17 cellular contexts compared by ENCODE assay signal in the genomic region with DNA sequence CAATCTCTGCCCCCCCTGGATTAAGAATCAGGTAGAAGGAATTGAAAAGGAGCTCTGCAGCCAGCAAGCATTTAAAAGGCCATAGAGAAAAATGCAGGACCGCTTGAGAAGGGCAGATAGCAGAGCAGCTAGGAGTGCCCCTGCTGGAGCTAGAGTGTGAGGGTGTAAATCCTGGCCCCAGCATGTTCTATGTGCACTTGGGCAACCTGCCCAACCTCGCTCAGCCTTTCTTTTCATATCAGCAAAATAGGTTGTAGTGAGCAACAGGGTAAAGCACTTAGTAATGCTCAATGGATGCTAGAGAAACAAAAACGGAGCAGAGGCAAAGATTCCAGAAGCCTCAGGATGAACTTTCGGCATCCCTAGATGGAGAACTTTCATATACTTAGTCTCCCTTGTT. TPM values are rescaled to one million over a fixed set of nuclear protein-coding genes. Genes with fewer than 3 reads are reported as not detected.
DNase-seq lines count a peak whose midpoint lies in the region; TF ChIP-seq lines count a peak whose summit lies in the region.
"Had no signal": no experiment of that assay in that cellular context is flagged by ENCODE, and none has a peak within 500 bp of the region (broad histone marks: within the 10 kb centered on the region; RNA-seq: fewer than 3 reads in every experiment).

No MANE protein-coding gene starts in this region.

- H3K4me3 ChIP-seq in H7 (ENCODE audit: insufficient read depth, low read depth, low read length) = no peak overlapping the region
- H3K4me3 ChIP-seq in prostate gland = no peak overlapping the region

- no peaks in the 10 kb centered on the region for H3K9me3 ChIP-seq in prostate gland
- H3K9me3 ChIP-seq: Caco-2 had no signal

- intact Hi-C loops in prostate gland (cut with DNase I) = loop anchor here (2.0 kb wide), 1 partner anchor 23 kb away; no protein-coding TSS in a partner anchor

- DNase-seq in DMS79 treated with DMSO at 0.1 percent for 48 hours (lab: John Stamatoyannopoulos, UW) (peak; percentile 7), DMS79 (lab: John Stamatoyannopoulos, UW) (no peak), H7 (peak; percentile 10), SHP77 treated with DMSO at 0.1 percent for 48 hours (lab: John Stamatoyannopoulos, UW) (peak; percentile 45), iPS-NIHi7 (ENCODE audit: extremely low spot score) (peak; percentile 24), GDM1 (lab: John Stamatoyannopoulos, UW) (no peak), NCI-H2196 (lab: John Stamatoyannopoulos, UW; ENCODE audit: unreplicated experiment) (no peak), prostate gland (ENCODE audit: low spot score) (no peak)
- DNase-seq: activated CD4-positive, alpha-beta T cell treated with anti-CD3 and anti-CD28 coated beads, Interleukin-2, amount 50 U/mL, for 48 hours; activated naive CD4-positive, alpha-beta T cell treated with anti-CD3 and anti-CD28 coated beads for 36 hours; activated T-cell treated with anti-CD3 and anti-CD28 coated beads, Interleukin-2, amount 50 U/mL, for 24 hours; Caco-2; foreskin fibroblast; nephron progenitor cell; small intestine; stimulated activated CD4-positive, alpha-beta T cell treated with anti-CD3 and anti-CD28 coated beads, Interleukin-2, amount 100 ng/mL, for 48 hours had no signal

- H3K4me1 ChIP-seq in prostate gland (replicated peaks) = peaks cover 12% of the 10 kb centered on the region
- H3K4me1 ChIP-seq: Caco-2 had no signal

- H3K36me3 ChIP-seq in H7 (replicated peaks; ENCODE audit: control insufficient read depth, insufficient read depth, low read length) = no peaks in the 10 kb centered on the region
- no peaks in the 10 kb centered on the region for H3K36me3 ChIP-seq in prostate gland

- no peak overlapping the region for H3K27ac ChIP-seq in prostate gland
- H3K27ac ChIP-seq: 22Rv1 had no signal

- 77% methylated on average over 4 of the region's 4 CpGs for WGBS in prostate gland

- no peak for TF ChIP-seq CTCF in prostate gland (IDR thresholded peaks at IDR 0.05)

- H3K27me3 ChIP-seq in H7 (ENCODE audit: control insufficient read depth, insufficient read depth, low read length) (no peaks in the 10 kb centered on the region), prostate gland (replicated peaks; ENCODE audit: insufficient read depth) (no peaks in the 10 kb centered on the region)

- TF ChIP-seq POLR2A in prostate gland (IDR thresholded peaks at IDR 0.05) = no peak

RNA-seq across cellular contexts. Expression of gene THBS1, which starts 25.0 kb away (rescaled TPM):
- total RNA-seq in H7 (2014; rRNA removed; shearing (Covaris generic)) = 9.9 and 10.1 TPM in 2 replicates
- 10 to 100 TPM; 50.1 to 95.7 TPM for total RNA-seq in prostate gland

Comparison
In these comparisons a context has a peak if more than half of its experiments do, and no peak if none do; other contexts are left out.
1. DNase-seq: peak in DMS79 treated with DMSO at 0.1 percent for 48 hours (single experiment), H7 (single experiment), SHP77 treated with DMSO at 0.1 percent for 48 hours (single experiment) and iPS-NIHi7 (single experiment); none in DMS79 (single experiment), GDM1 (single experiment), NCI-H2196 (single experiment) and prostate gland (single experiment).